In genomic region chr2:217653240-217653639, GRCh38 we compare ENCODE assay signal across 8 cellular contexts.
DNase-seq lines count a peak whose midpoint lies in the region; ATAC-seq and TF ChIP-seq lines count a peak whose summit lies in the region.

No MANE protein-coding gene starts in this region.

- no peak overlapping the region for H3K4me3 ChIP-seq in fibroblast of villous mesenchyme (ENCODE audit: low read depth, low read length)
- H3K4me3 ChIP-seq in parathyroid adenoma (ENCODE audit: low read depth, low read length): no peak overlapping the region

- no peak; the same call in 1 of the 2 replicates for TF ChIP-seq CTCF in C4-2B (conservative IDR thresholded peaks at IDR 0.05)
- peak; percentile 19 for TF ChIP-seq CTCF in fibroblast of villous mesenchyme (IDR thresholded peaks at IDR 0.05; ENCODE audit: insufficient read depth, low read depth, low read length)
- peak; percentile 7 for TF ChIP-seq CTCF in parathyroid adenoma (IDR thresholded peaks at IDR 0.05)

- H3K4me1 ChIP-seq in parathyroid adenoma: peaks cover 29% of the 10 kb centered on the region

- peaks cover 3% of the 10 kb centered on the region for H3K79me2 ChIP-seq in parathyroid adenoma

- no peak overlapping the region for H3K9ac ChIP-seq in parathyroid adenoma

- no peak overlapping the region for H2AFZ ChIP-seq in parathyroid adenoma

- no peaks in the 10 kb centered on the region for H3K36me3 ChIP-seq in parathyroid adenoma (ENCODE audit: control insufficient read depth, insufficient read depth, low read length)

- no peaks in the 10 kb centered on the region for H3K9me3 ChIP-seq in parathyroid adenoma (ENCODE audit: control insufficient read depth, low read length)

- H3K27me3 ChIP-seq in parathyroid adenoma (ENCODE audit: control insufficient read depth, insufficient read depth, low read length): no peaks in the 10 kb centered on the region

- peak; percentile 97 for DNase-seq in RPMI7951 (ENCODE audit: low read depth)
- DNase-seq in fibroblast of villous mesenchyme (ENCODE audit: low read depth): peak; percentile 95
- no peak for DNase-seq in stimulated activated CD4-positive, alpha-beta T cell treated with anti-CD3 and anti-CD28 coated beads, Interleukin-1b, Interleukin-23, amount 100 ng/mL, for 48 hours
- DNase-seq in ecto neural progenitor cell (ENCODE audit: low spot score): no peak
- no peak for DNase-seq in NCI-H524 treated with DMSO at 0.1 percent for 48 hours (lab: John Stamatoyannopoulos, UW)

- H3K27ac ChIP-seq in C4-2B (0 out of 2 replicates have a peak overlapping the region, but pooled peaks have one; percentile 0), parathyroid adenoma (no peak overlapping the region)

- no peak for TF ChIP-seq POLR2A in GM18505 (IDR thresholded peaks at IDR 0.05; ENCODE audit: borderline replicate concordance, extremely low read depth, insufficient read depth, insufficient read length)

- no peak overlapping the region for H3K4me2 ChIP-seq in parathyroid adenoma (ENCODE audit: low read length)

- ATAC-seq in GM18505 (IDR thresholded peaks at IDR 0.05; ENCODE audit: unreplicated experiment): no peak

Comparison
In these comparisons a context has a peak if more than half of its experiments do, and no peak if none do; other contexts are left out.
1. DNase-seq: peak in RPMI7951 (single experiment) and fibroblast of villous mesenchyme (single experiment); none in stimulated activated CD4-positive, alpha-beta T cell treated with anti-CD3 and anti-CD28 coated beads, Interleukin-1b, Interleukin-23, amount 100 ng/mL, for 48 hours (single experiment), ecto neural progenitor cell (single experiment) and NCI-H524 treated with DMSO at 0.1 percent for 48 hours (single experiment).